ENCODE assay signal across 10 cellular contexts in the genomic region with DNA sequence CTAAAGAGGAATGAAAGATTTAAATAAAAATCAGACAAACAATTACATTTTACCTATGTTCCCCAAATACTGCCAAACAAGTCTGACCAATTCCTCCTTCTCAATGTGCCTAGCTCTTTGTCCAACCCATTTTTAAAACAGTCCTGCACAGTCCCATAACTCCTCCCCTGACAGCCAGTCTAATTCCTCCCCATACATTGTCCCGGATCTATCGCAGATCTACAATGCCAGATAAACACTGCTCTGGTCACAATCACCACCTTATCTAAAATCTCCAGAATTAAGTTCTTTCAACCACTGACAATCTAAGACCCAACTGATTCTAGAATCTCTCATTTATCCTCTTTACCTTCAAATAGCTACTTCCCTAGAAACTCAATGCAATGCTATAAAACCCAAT.
"Had no signal": no experiment of that assay in that cellular context is flagged by ENCODE, and none has a peak within 500 bp of the region (broad histone marks: within the 10 kb centered on the region; RNA-seq: fewer than 3 reads in every experiment).

No MANE protein-coding gene starts in this region.

- FAIRE-seq: HepG2 had no signal

- H3K4me1 Mint-ChIP-seq: IgD-negative memory B cell had no signal

- H3K9me3 ChIP-seq: HAP-1 had no signal

- H3K9ac ChIP-seq: GM23248 had no signal

- DNase-seq: GM23248, GOT3, H7, HFFc6, KBM-7 had no signal

- H3K9me3 Mint-ChIP-seq: HFFc6, IgD-negative memory B cell had no signal

- H2AFZ ChIP-seq: GM23248 had no signal

- H3K27ac Mint-ChIP-seq: HFFc6, IgD-negative memory B cell had no signal

- H3K36me3 Mint-ChIP-seq: IgD-negative memory B cell had no signal

- ATAC-seq: HCT116, HepG2 had no signal

- H3K4me3 ChIP-seq: GM23248, HAP-1 had no signal

- H3K36me3 ChIP-seq: HAP-1 had no signal

- H3K4me3 Mint-ChIP-seq: HFFc6, IgD-negative memory B cell had no signal

- H3K27ac ChIP-seq: GM23248, HL-60 had no signal
